ENCODE assay signal across 17 cellular contexts in the genomic region with DNA sequence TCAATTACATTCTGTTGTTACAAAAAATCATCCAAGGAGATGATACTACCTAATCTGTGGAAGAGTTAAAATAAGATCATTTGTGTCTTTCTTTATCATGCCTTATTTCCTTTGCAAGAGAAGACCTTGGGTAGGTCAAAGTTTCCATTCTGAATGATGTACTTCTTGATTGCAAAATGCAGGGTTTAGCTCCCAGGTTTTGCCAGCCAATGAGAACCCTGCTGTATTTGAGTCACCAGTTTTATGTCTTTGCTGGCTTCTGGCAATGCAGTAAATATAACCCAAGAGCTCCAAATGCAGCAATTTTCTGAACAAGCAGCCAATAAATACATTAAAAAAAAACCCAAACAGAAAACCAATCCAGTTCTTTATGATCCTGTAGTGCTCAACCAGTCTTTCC.
"Had no signal": no experiment of that assay in that cellular context is flagged by ENCODE, and none has a peak within 500 bp of the region (broad histone marks: within the 10 kb centered on the region; RNA-seq: fewer than 3 reads in every experiment).

No MANE protein-coding gene starts in this region.

- H3K9me3 ChIP-seq: left lung, mucosa of descending colon, neutrophil, tibial nerve, vagina had no signal

- H3K36me3 ChIP-seq: cardiac muscle cell, left lung, neutrophil, tibial nerve, vagina had no signal

- H3K4me1 ChIP-seq: left lung, vagina had no signal

- H3K27me3 ChIP-seq: cardiac muscle cell, tibial nerve, vagina had no signal

- H3K27ac ChIP-seq: cardiac muscle cell, left lung, neutrophil, tibial nerve, vagina had no signal

- DNase-seq: activated naive CD4-positive, alpha-beta T cell treated with anti-CD3 and anti-CD28 coated beads for 36 hours; activated T-cell treated with anti-CD3 and anti-CD28 coated beads, Interleukin-2, amount 50 U/mL, for 1 hour; kidney; left lung; mucosa of descending colon; naive thymus-derived CD4-positive, alpha-beta T cell; posterior cingulate gyrus; retina; stimulated activated CD4-positive, alpha-beta T cell treated with anti-CD3 and anti-CD28 coated beads, Interleukin-15, amount 100 ng/mL, for 24 hours; stimulated activated CD4-positive, alpha-beta T cell treated with anti-CD3 and anti-CD28 coated beads, Interleukin-4, amount 100 ng/mL, for 1 hour; stimulated activated naive B cell treated with anti-CD40 and anti-IgM and Interleukin-4, amounts not matched to agents 10 μg/mL and 1 μg/mL and 100 μg/mL, for 72 hours; substantia nigra had no signal

- FAIRE-seq: astrocyte, kidney had no signal

- H3K4me3 ChIP-seq: cardiac muscle cell, left lung, mucosa of descending colon, tibial nerve, vagina had no signal
